ENCODE assay signal across 1 cellular context in genomic region chr10:22316286-22317120, GRCh38.
TF ChIP-seq lines count a peak whose summit lies in the region.

Gene COMMD3, plus strand, starts transcription at chr10:22316388. Its CDS starts 30 bp downstream, at chr10:22316418.

TF ChIP-seq in K562, 482 proteins besides CTCF, POLR2A, EP300 and RAD21 (continued from another document and continues in another):
- TF ChIP-seq ZBTB5 (IDR thresholded peaks at IDR 0.05) (no peak), HMGN3 (IDR thresholded peaks at IDR 0.05; ENCODE audit: borderline replicate concordance, extremely low read depth, insufficient read length, low read depth, low read length) (peak; percentile 63), MIER1 (IDR thresholded peaks at IDR 0.05; ENCODE audit: low read depth) (no peak), ELF1 (tag; IDR thresholded peaks at IDR 0.05) (peak; percentile 60; the same call in 1 of the 2 replicates), KDM2B (CRISPR knock-in tag; IDR thresholded peaks at IDR 0.05) (peak; percentile 26; the same call in 1 of the 2 replicates), SMC3 (conservative IDR thresholded peaks at IDR 0.05; ENCODE audit: insufficient read depth, low read depth, low read length) (0 out of 2 replicates have a peak, but pooled peaks have one; percentile 1), HMBOX1 (IDR thresholded peaks at IDR 0.05) (peak; percentile 88), SMAD4 (CRISPR knock-in tag; conservative IDR thresholded peaks at IDR 0.05) (peak; percentile 36), ZNF764 (CRISPR knock-in tag; IDR thresholded peaks at IDR 0.05; ENCODE audit: low read depth) (no peak), RBM15 (IDR thresholded peaks at IDR 0.05; ENCODE audit: insufficient read depth, low read length) (no peak), EP400 (IDR thresholded peaks at IDR 0.05) (peak; percentile 75), NELFE (IDR thresholded peaks at IDR 0.05; ENCODE audit: insufficient read depth, insufficient read length) (no peak), PHF8 (IDR thresholded peaks at IDR 0.05; ENCODE audit: borderline replicate concordance, low read length) (peak; percentile 85; the same call in 1 of the 2 replicates), SUPT5H (IDR thresholded peaks at IDR 0.05) (peak; percentile 85), ZNF778 (CRISPR knock-in tag; IDR thresholded peaks at IDR 0.05) (no peak), ZSCAN32 (CRISPR knock-in tag; IDR thresholded peaks at IDR 0.05) (no peak), HOMEZ (CRISPR knock-in tag; IDR thresholded peaks at IDR 0.05) (no peak), ZNF407 (IDR thresholded peaks at IDR 0.05; ENCODE audit: low read depth) (no peak; the same call in 1 of the 2 replicates), SIN3A (IDR thresholded peaks at IDR 0.05; ENCODE audit: borderline replicate concordance in 2 of 2, control insufficient read depth in 1 of 2, low read depth in 2 of 2, low read length in 2 of 2) (peak in 1 of 2 experiments; percentile 78; a peak in 1 of 4 replicates), YBX1 (IDR thresholded peaks at IDR 0.05) (no peak), CTBP1 (IDR thresholded peaks at IDR 0.05; ENCODE audit: borderline replicate concordance) (peak; percentile 76), ARID4B (CRISPR knock-in tag; IDR thresholded peaks at IDR 0.05) (peak; percentile 48; the same call in 1 of the 2 replicates), ZNF551 (CRISPR knock-in tag; IDR thresholded peaks at IDR 0.05) (no peak), PHB2 (IDR thresholded peaks at IDR 0.05; ENCODE audit: low read depth) (no peak), ZNF384 (IDR thresholded peaks at IDR 0.05; ENCODE audit: low read depth, low read length) (no peak), OTX1 (CRISPR knock-in tag; IDR thresholded peaks at IDR 0.05) (peak; percentile 23; the same call in 1 of the 2 replicates), FOXK2 (conservative IDR thresholded peaks at IDR 0.05 in 1 of 2, IDR thresholded peaks at IDR 0.05 in 1 of 2; ENCODE audit: low read depth in 2 of 2) (peak; percentile 88 to 90), ARHGAP35 (IDR thresholded peaks at IDR 0.05; ENCODE audit: partially characterized antibody) (peak; percentile 25), MTA3 (IDR thresholded peaks at IDR 0.05; ENCODE audit: borderline replicate concordance) (peak; percentile 69; the same call in 1 of the 2 replicates), MLLT1 (IDR thresholded peaks at IDR 0.05) (peak; percentile 71 to 87)
